In genomic region chr13:113526466-113527220, GRCh38 we compare ENCODE assay signal across 18 cellular contexts. TPM values are rescaled to one million over a fixed set of nuclear protein-coding genes. Genes with fewer than 3 reads are reported as not detected.
DNase-seq lines count a peak whose midpoint lies in the region; ATAC-seq and TF ChIP-seq lines count a peak whose summit lies in the region.
"Had no signal": no experiment of that assay in that cellular context is flagged by ENCODE, and none has a peak within 500 bp of the region (broad histone marks: within the 10 kb centered on the region; RNA-seq: fewer than 3 reads in every experiment).

No MANE protein-coding gene starts in this region.

- no peaks in the 10 kb centered on the region for H3K4me1 Mint-ChIP-seq in activated T-helper 2 cell treated with anti-CD3 and anti-CD28 coated beads, Interferon-gamma antibody, Interleukin-2, Interleukin-4, amounts not matched to agents 10 μg/mL and 5 μg/mL and 100 μg/mL, durations not matched to agents 14 hours and 24 hours and 36 hours (ENCODE audit: low read depth)
- H3K4me1 Mint-ChIP-seq: activated CD4-positive, alpha-beta T cell treated with anti-CD3 and anti-CD28 coated beads, Interleukin-2, amount 10 ng/mL, durations not matched to agents 7 days and 5 days had no signal

- no peaks in the 10 kb centered on the region for H4K20me1 ChIP-seq in BLaER1 treated with 17β-estradiol and CSF1 and Interleukin-3, amounts not matched to agents 10 nM and 100 nM

- intact Hi-C loops in left lung (cut with DNase I) = no loop called here
- intact Hi-C loops in activated T-helper 2 cell treated with anti-CD3 and anti-CD28 coated beads, Interferon-gamma antibody, Interleukin-2, Interleukin-4, amounts not matched to agents 10 μg/mL and 5 μg/mL and 100 μg/mL, durations not matched to agents 14 hours and 24 hours and 36 hours (cut with micrococcal nuclease) = no loop called here

- no peaks in the 10 kb centered on the region for H3K27me3 ChIP-seq in BLaER1 treated with 17β-estradiol and CSF1 and Interleukin-3, amounts not matched to agents 10 nM and 100 nM
- H3K27me3 ChIP-seq in left lung = no peaks in the 10 kb centered on the region
- no peaks in the 10 kb centered on the region for H3K27me3 ChIP-seq in SJCRH30
- H3K27me3 ChIP-seq: body of pancreas, gastroesophageal sphincter, ovary had no signal

- H3K4me1 ChIP-seq in BLaER1 treated with 17β-estradiol and CSF1 and Interleukin-3, amounts not matched to agents 10 nM and 100 nM = peaks cover 35 to 81% (median 55%) of the 10 kb centered on the region in 10 experiments
- H3K4me1 ChIP-seq in left lung (peaks cover 5 to 19% of the 10 kb centered on the region in 2 donors), SJCRH30 (peaks cover 21% of the 10 kb centered on the region)
- H3K4me1 ChIP-seq: body of pancreas, gastroesophageal sphincter had no signal

- H3K9ac ChIP-seq in BLaER1 treated with 17β-estradiol and CSF1 and Interleukin-3, amounts not matched to agents 10 nM and 100 nM = peak overlapping the region in 8 of 11 experiments; percentile 80 to 87 (median 83); a peak in 17 of 22 replicates

- TF ChIP-seq CTCF in left lung (IDR thresholded peaks at IDR 0.05) (no peak), coronary artery (IDR thresholded peaks at IDR 0.05) (no peak)

- H3K36me3 Mint-ChIP-seq in activated T-helper 2 cell treated with anti-CD3 and anti-CD28 coated beads, Interferon-gamma antibody, Interleukin-2, Interleukin-4, amounts not matched to agents 10 μg/mL and 5 μg/mL and 100 μg/mL, durations not matched to agents 14 hours and 24 hours and 36 hours (ENCODE audit: low read depth) = peaks cover 16% of the 10 kb centered on the region

- no peak overlapping the region for H3K27ac Mint-ChIP-seq in activated T-helper 2 cell treated with anti-CD3 and anti-CD28 coated beads, Interferon-gamma antibody, Interleukin-2, Interleukin-4, amounts not matched to agents 10 μg/mL and 5 μg/mL and 100 μg/mL, durations not matched to agents 14 hours and 24 hours and 36 hours
- H3K27ac Mint-ChIP-seq: activated CD4-positive, alpha-beta T cell treated with anti-CD3 and anti-CD28 coated beads, Interleukin-2, amount 10 ng/mL, durations not matched to agents 7 days and 5 days; activated naive CD4-positive, alpha-beta T cell treated with anti-CD3 and anti-CD28 coated beads, Interleukin-2, amount 50 U/mL, for 72 hours; CD4-positive, alpha-beta T cell had no signal

- peak overlapping the region; percentile 24 to 97 (median 94); a peak in 21 of 22 replicates for H3K27ac ChIP-seq in BLaER1 treated with 17β-estradiol and CSF1 and Interleukin-3, amounts not matched to agents 10 nM and 100 nM
- peak overlapping the region in 1 of 2 donors; percentile 81 for H3K27ac ChIP-seq in left lung
- H3K27ac ChIP-seq in coronary artery = no peak overlapping the region
- no peak overlapping the region for H3K27ac ChIP-seq in SJCRH30
- H3K27ac ChIP-seq: body of pancreas, gastroesophageal sphincter, ovary had no signal

- H3K9me3 Mint-ChIP-seq in activated T-helper 2 cell treated with anti-CD3 and anti-CD28 coated beads, Interferon-gamma antibody, Interleukin-2, Interleukin-4, amounts not matched to agents 10 μg/mL and 5 μg/mL and 100 μg/mL, durations not matched to agents 14 hours and 24 hours and 36 hours = no peaks in the 10 kb centered on the region
- H3K9me3 Mint-ChIP-seq: activated CD4-positive, alpha-beta T cell treated with anti-CD3 and anti-CD28 coated beads, Interleukin-2, amount 10 ng/mL, durations not matched to agents 7 days and 5 days; activated naive CD4-positive, alpha-beta T cell treated with anti-CD3 and anti-CD28 coated beads, Interleukin-2, amount 50 U/mL, for 72 hours; CD4-positive, alpha-beta T cell had no signal

- peak; percentile 69 for ATAC-seq in left lung
- ATAC-seq: body of pancreas, gastroesophageal sphincter, left ventricle myocardium superior had no signal

- no peak overlapping the region for H3K4me3 Mint-ChIP-seq in activated T-helper 2 cell treated with anti-CD3 and anti-CD28 coated beads, Interferon-gamma antibody, Interleukin-2, Interleukin-4, amounts not matched to agents 10 μg/mL and 5 μg/mL and 100 μg/mL, durations not matched to agents 14 hours and 24 hours and 36 hours (ENCODE audit: low read depth)
- H3K4me3 Mint-ChIP-seq: activated CD4-positive, alpha-beta T cell treated with anti-CD3 and anti-CD28 coated beads, Interleukin-2, amount 10 ng/mL, durations not matched to agents 7 days and 5 days; CD4-positive, alpha-beta T cell had no signal

- DNase-seq in GF-D8 (lab: John Stamatoyannopoulos, UW) (peak; percentile 31), NCI-H510A treated with DMSO at 0.1 percent for 48 hours (lab: John Stamatoyannopoulos, UW) (peak; percentile 74), left lung (peak; percentile 49 to 58), coronary artery (ENCODE audit: low spot score) (no peak), SJCRH30 (no peak)
- DNase-seq in activated T-helper 2 cell treated with anti-CD3 and anti-CD28 coated beads, Interferon-gamma antibody, Interleukin-2, Interleukin-4, amounts not matched to agents 10 μg/mL and 5 μg/mL and 100 μg/mL, durations not matched to agents 14 hours and 24 hours and 36 hours (ENCODE audit: low spot score) = no peak
- no peak for DNase-seq in activated T-cell treated with anti-CD3 and anti-CD28 coated beads, Interleukin-2, amount 50 U/mL, for 1 hour
- DNase-seq: ACHN; activated CD4-positive, alpha-beta T cell treated with anti-CD3 and anti-CD28 coated beads, Interleukin-2, amount 10 ng/mL, durations not matched to agents 7 days and 5 days; body of pancreas; CD4-positive, alpha-beta T cell; left ventricle myocardium superior; NCI-H446 treated with DMSO at 0.1 percent for 48 hours; ovary; stimulated activated CD4-positive, alpha-beta T cell treated with anti-CD3 and anti-CD28 coated beads, Interleukin-4, amount 100 ng/mL, for 1 hour had no signal

- peaks cover 32 to 77% (median 55%) of the 10 kb centered on the region in 11 experiments for H3K36me3 ChIP-seq in BLaER1 treated with 17β-estradiol and CSF1 and Interleukin-3, amounts not matched to agents 10 nM and 100 nM
- peaks cover 0 to 63% of the 10 kb centered on the region in 2 donors for H3K36me3 ChIP-seq in left lung
- peaks cover 38% of the 10 kb centered on the region for H3K36me3 ChIP-seq in SJCRH30
- H3K36me3 ChIP-seq: ovary had no signal

- peaks cover 0 to 11% (median 4%) of the 10 kb centered on the region in 11 experiments; a peak in 6 of 22 replicates for H3K9me3 ChIP-seq in BLaER1 treated with 17β-estradiol and CSF1 and Interleukin-3, amounts not matched to agents 10 nM and 100 nM (replicated peaks in 1 of 11)
- H3K9me3 ChIP-seq in left lung (no peaks in the 10 kb centered on the region), SJCRH30 (replicated peaks) (no peaks in the 10 kb centered on the region)
- H3K9me3 ChIP-seq: body of pancreas, gastroesophageal sphincter, ovary had no signal

- H3K27me3 Mint-ChIP-seq in activated T-helper 2 cell treated with anti-CD3 and anti-CD28 coated beads, Interferon-gamma antibody, Interleukin-2, Interleukin-4, amounts not matched to agents 10 μg/mL and 5 μg/mL and 100 μg/mL, durations not matched to agents 14 hours and 24 hours and 36 hours (ENCODE audit: low read depth) = no peaks in the 10 kb centered on the region
- H3K27me3 Mint-ChIP-seq: activated CD4-positive, alpha-beta T cell treated with anti-CD3 and anti-CD28 coated beads, Interleukin-2, amount 10 ng/mL, durations not matched to agents 7 days and 5 days; CD4-positive, alpha-beta T cell had no signal

- peak overlapping the region; percentile 82 to 95 (median 90) for H3K4me2 ChIP-seq in BLaER1 treated with 17β-estradiol and CSF1 and Interleukin-3, amounts not matched to agents 10 nM and 100 nM

- H3K4me3 ChIP-seq in BLaER1 treated with 17β-estradiol and CSF1 and Interleukin-3, amounts not matched to agents 10 nM and 100 nM = peak overlapping the region in 6 of 10 experiments; percentile 24 to 58 (median 48); a peak in 10 of 20 replicates
- H3K4me3 ChIP-seq in left lung (no peak overlapping the region), coronary artery (no peak overlapping the region), SJCRH30 (no peak overlapping the region)
- H3K4me3 ChIP-seq: body of pancreas, gastroesophageal sphincter, ovary had no signal

RNA-seq across cellular contexts. Expression of gene DCUN1D2, which starts 36.1 kb away (rescaled TPM):
- 10 to 100 TPM; 10.3 to 19.4 TPM for total RNA-seq in left lung
- total RNA-seq in activated T-helper 2 cell treated with anti-CD3 and anti-CD28 coated beads, Interferon-gamma antibody, Interleukin-2, Interleukin-4, amounts not matched to agents 10 μg/mL and 5 μg/mL and 100 μg/mL, durations not matched to agents 14 hours and 24 hours and 36 hours = 22.2 and 25.5 TPM in 2 replicates
- total RNA-seq in SJCRH30 (2014; rRNA removed; shearing (Covaris generic)) = 21.4 and 25.9 TPM in 2 replicates

RNA-seq across cellular contexts. Expression of gene TFDP1, which starts 57.9 kb away (rescaled TPM):
- 10 to 100 TPM; 48.8 to 61.9 TPM for total RNA-seq in left lung
- total RNA-seq in activated T-helper 2 cell treated with anti-CD3 and anti-CD28 coated beads, Interferon-gamma antibody, Interleukin-2, Interleukin-4, amounts not matched to agents 10 μg/mL and 5 μg/mL and 100 μg/mL, durations not matched to agents 14 hours and 24 hours and 36 hours = 164 and 177 TPM in 2 replicates
- 113 and 127 TPM in 2 replicates for total RNA-seq in SJCRH30 (2014; rRNA removed; shearing (Covaris generic))

Comparison
In these comparisons a context has a peak if more than half of its experiments do, and no peak if none do; other contexts are left out.
1. H3K27ac ChIP-seq: peak in BLaER1 treated with 17β-estradiol and CSF1 and Interleukin-3, amounts not matched to agents 10 nM and 100 nM (11 of 11); none in coronary artery (0 of 2) and SJCRH30 (single experiment).
2. H3K4me3 ChIP-seq: peak in BLaER1 treated with 17β-estradiol and CSF1 and Interleukin-3, amounts not matched to agents 10 nM and 100 nM (6 of 10); none in left lung (0 of 2), coronary artery (single experiment) and SJCRH30 (single experiment).
3. DNase-seq: peak in GF-D8 (single experiment), NCI-H510A treated with DMSO at 0.1 percent for 48 hours (single experiment) and left lung (2 of 2); none in activated T-helper 2 cell treated with anti-CD3 and anti-CD28 coated beads, Interferon-gamma antibody, Interleukin-2, Interleukin-4, amounts not matched to agents 10 μg/mL and 5 μg/mL and 100 μg/mL, durations not matched to agents 14 hours and 24 hours and 36 hours (single experiment), coronary artery (single experiment), SJCRH30 (0 of 2) and activated T-cell treated with anti-CD3 and anti-CD28 coated beads, Interleukin-2, amount 50 U/mL, for 1 hour (single experiment).